ENCODE assay signal across 17 cellular contexts in genomic region chr6:138586638-138587037, GRCh38.
DNase-seq lines count a peak whose midpoint lies in the region; ATAC-seq and TF ChIP-seq lines count a peak whose summit lies in the region.
"Had no signal": no experiment of that assay in that cellular context is flagged by ENCODE, and none has a peak within 500 bp of the region (broad histone marks: within the 10 kb centered on the region; RNA-seq: fewer than 3 reads in every experiment).

No MANE protein-coding gene starts in this region.

- no peak for TF ChIP-seq CTCF in MM.1S (IDR thresholded peaks at IDR 0.05; ENCODE audit: low read length)
- TF ChIP-seq CTCF in GM10248 (IDR thresholded peaks at IDR 0.05; ENCODE audit: control extremely low read depth, extremely low read depth, low read depth, missing control alignments): no peak

- H3K4me1 ChIP-seq in MM.1S (ENCODE audit: low read length): peaks cover 14% of the 10 kb centered on the region

- no peaks in the 10 kb centered on the region for H4K20me1 ChIP-seq in MM.1S (ENCODE audit: insufficient read depth, low read length)

- CTCF ChIA-PET in GM10248 (lab: Yijun Ruan, JAX): interaction anchor here (0.6 to 13.3 kb wide), 3 partner anchors 9 to 180 kb away, joined by 3 to 264 read pairs (median 4); no protein-coding TSS in a partner anchor

- no peaks in the 10 kb centered on the region for H3K36me3 ChIP-seq in MM.1S (replicated peaks; ENCODE audit: insufficient read depth, low read length)

- no peaks in the 10 kb centered on the region for H3K79me2 ChIP-seq in MM.1S (ENCODE audit: low read length)

- no peaks in the 10 kb centered on the region for H3K9me2 ChIP-seq in MM.1S (replicated peaks; ENCODE audit: insufficient read depth, low read length)

- H3K4me2 ChIP-seq in MM.1S (ENCODE audit: low read depth, low read length): peak overlapping the region; percentile 1; the same call in 1 of the 2 replicates

- ATAC-seq in GM18511 (IDR thresholded peaks at IDR 0.05; ENCODE audit: unreplicated experiment) (peak; percentile 53), GM19395 (IDR thresholded peaks at IDR 0.05; ENCODE audit: unreplicated experiment) (peak; percentile 42), HG03025 (IDR thresholded peaks at IDR 0.05; ENCODE audit: low FRiP score, unreplicated experiment) (peak; percentile 61), esophagus mucosa (no peak)
- ATAC-seq: PC-3 had no signal

- H3F3A ChIP-seq in MM.1S (ENCODE audit: insufficient read depth, low read length): no peaks in the 10 kb centered on the region

- H3K27me3 ChIP-seq in MM.1S (replicated peaks; ENCODE audit: insufficient read depth, low read length): no peaks in the 10 kb centered on the region

- H3K27ac ChIP-seq in MM.1S (ENCODE audit: low read length): peak overlapping the region; percentile 4; the same call in 1 of the 2 replicates

- POLR2A ChIA-PET in GM10248 (lab: Yijun Ruan, JAX): no interaction called here

- no peak overlapping the region for H2AFZ ChIP-seq in MM.1S (ENCODE audit: low read length)

- no peak overlapping the region for H3K9ac ChIP-seq in MM.1S (ENCODE audit: low read length)

- DNase-seq in MM.1S (peak; percentile 75), NCI-H526 (lab: John Stamatoyannopoulos, UW) (no peak), GM10248 (ENCODE audit: extremely low spot score) (no peak), NCI-H2196 (lab: John Stamatoyannopoulos, UW; ENCODE audit: unreplicated experiment) (no peak)
- DNase-seq: COR-L47, GF-D8, H9, Kasumi-1, NCI-H1105 treated with DMSO at 0.1 percent for 48 hours, NCI-H1694 treated with DMSO at 0.1 percent for 48 hours, NCI-H345, NCI-H526 treated with DMSO at 0.1 percent for 48 hours, PC-3 had no signal

- no peaks in the 10 kb centered on the region for H3K9me3 ChIP-seq in MM.1S (replicated peaks; ENCODE audit: insufficient read depth, low read length)

- no peak overlapping the region for H3K4me3 ChIP-seq in MM.1S (ENCODE audit: low read length)
